Comparison of ENCODE assay signal across 24 cellular contexts in the genomic region with DNA sequence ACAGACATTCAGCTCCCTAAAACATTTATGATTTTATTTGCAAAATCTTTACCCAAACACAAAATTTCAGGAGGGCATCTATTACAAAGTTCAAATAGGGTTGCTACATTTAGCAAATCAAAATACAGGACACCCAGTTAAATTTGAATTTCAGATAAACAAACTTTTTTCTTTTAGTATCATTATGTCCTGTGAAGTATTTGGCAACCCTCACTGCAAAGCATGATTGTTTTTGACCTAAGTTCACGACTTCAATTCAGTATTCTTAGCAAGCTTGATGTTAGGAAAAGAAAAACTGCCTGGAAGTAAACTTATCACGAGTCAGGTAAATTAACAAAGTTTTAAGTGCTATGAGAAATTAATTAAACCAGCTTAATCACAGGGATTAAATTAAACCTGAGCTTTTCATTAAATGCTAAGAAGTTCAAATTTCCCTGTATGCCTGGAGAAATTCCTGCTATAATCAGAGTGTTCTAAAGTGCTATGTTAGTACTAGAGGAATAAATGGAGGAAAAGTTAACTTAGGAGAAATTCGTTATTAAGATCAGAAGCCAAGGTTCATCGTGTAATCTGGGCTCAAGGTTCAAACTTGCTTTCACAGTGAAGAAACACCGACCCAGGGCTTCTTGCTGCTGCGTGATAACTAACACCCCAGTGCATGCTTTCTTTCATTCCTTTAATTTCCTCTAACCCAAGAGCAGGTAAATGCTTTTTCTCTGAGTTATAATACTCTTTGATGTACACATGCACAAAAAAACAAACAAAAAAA.
A peak's percentile ranks its signal among the peaks of the same experiment; 100 is the strongest.
DNase-seq lines count a peak whose midpoint lies in the region; ATAC-seq and TF ChIP-seq lines count a peak whose summit lies in the region.
"Had no signal": no experiment of that assay in that cellular context is flagged by ENCODE, and none has a peak within 500 bp of the region (broad histone marks: within the 10 kb centered on the region; RNA-seq: fewer than 3 reads in every experiment).

No MANE protein-coding gene starts in this region.

- CTCF ChIA-PET in OCI-LY7 (lab: Charles Lee; ENCODE audit: unreplicated experiment) = no interaction called here

- H3K4me3 ChIP-seq in OCI-LY7 (ENCODE audit: low read depth, low read length, poor library complexity, severe bottlenecking) (no peak overlapping the region), hepatocyte (no peak overlapping the region), right lobe of liver (no peak overlapping the region)
- H3K4me3 ChIP-seq: A549, BLaER1, GM12878, GM23338 had no signal

- H3K27ac ChIP-seq in OCI-LY7 (ENCODE audit: low read depth, low read length, poor library complexity, severe bottlenecking) (no peak overlapping the region), hepatocyte (no peak overlapping the region), right lobe of liver (peak overlapping the region in 2 of 3 donors; percentile 62 to 68)
- H3K27ac ChIP-seq: 22Rv1, A549, BLaER1, HL-60 had no signal

- H2AFZ ChIP-seq in OCI-LY7 (ENCODE audit: low read length) (0 out of 2 replicates have a peak overlapping the region, but pooled peaks have one; percentile 39), hepatocyte (no peak overlapping the region)
- H2AFZ ChIP-seq: GM23338 had no signal

- no peak for TF ChIP-seq POLR2A in right lobe of liver (IDR thresholded peaks at IDR 0.05)

- H3K4me3 Mint-ChIP-seq in mesothelial cell of epicardium = no peak overlapping the region
- H3K4me3 Mint-ChIP-seq: CD14-positive monocyte; CD8-positive, alpha-beta T cell; GM23338 had no signal

- WGBS in hepatocyte (ENCODE audit: low lambda C conversion rate, missing lambda C conversion rate) = 67% methylated on average over 6 of the region's 6 CpGs
- WGBS in right lobe of liver (ENCODE audit: insufficient coverage, low coverage, low lambda C conversion rate, missing lambda C conversion rate) = 27% methylated on average over 6 of the region's 6 CpGs

- H3K9me2 ChIP-seq in OCI-LY7 (ENCODE audit: insufficient read depth, low read length) (no peaks in the 10 kb centered on the region), hepatocyte (replicated peaks; ENCODE audit: insufficient read depth) (no peaks in the 10 kb centered on the region)

- DNase-seq in OCI-LY7 (ENCODE audit: low spot score) (no peak), hepatocyte (ENCODE audit: low spot score) (no peak), left colon (no peak), right lobe of liver (no peak), mesothelial cell of epicardium (ENCODE audit: low spot score in 2 of 2, unreplicated experiment in 2 of 2) (no peak), SK-N-DZ (ENCODE audit: low spot score) (no peak), HK-2 (ENCODE audit: unreplicated experiment) (no peak), NCI-H1105 (lab: John Stamatoyannopoulos, UW) (no peak)
- DNase-seq: AML-193; CD8-positive, alpha-beta T cell; COR-L47; DMS 273 treated with DMSO at 0.1 percent for 48 hours; DMS53; DND-41; EL; HCEC 1CT; IMR-90 had no signal

- H4K20me1 ChIP-seq in OCI-LY7 (ENCODE audit: insufficient read depth, low read length) = no peaks in the 10 kb centered on the region
- no peaks in the 10 kb centered on the region for H4K20me1 ChIP-seq in hepatocyte (ENCODE audit: insufficient read depth, poor library complexity, severe bottlenecking)
- H4K20me1 ChIP-seq: BLaER1 had no signal

- H3K79me2 ChIP-seq in OCI-LY7 (ENCODE audit: insufficient read depth, low read depth, low read length) (no peaks in the 10 kb centered on the region), hepatocyte (no peaks in the 10 kb centered on the region)

- H3K4me1 Mint-ChIP-seq in mesothelial cell of epicardium = peaks cover 16% of the 10 kb centered on the region
- H3K4me1 Mint-ChIP-seq: CD14-positive monocyte had no signal

- no peaks in the 10 kb centered on the region for H3K36me3 ChIP-seq in OCI-LY7 (ENCODE audit: insufficient read depth, low read length)
- no peaks in the 10 kb centered on the region for H3K36me3 ChIP-seq in hepatocyte (replicated peaks; ENCODE audit: insufficient read depth, low read depth)
- no peaks in the 10 kb centered on the region for H3K36me3 ChIP-seq in right lobe of liver
- H3K36me3 ChIP-seq: BLaER1 had no signal

- no peaks in the 10 kb centered on the region for H3K9me3 Mint-ChIP-seq in mesothelial cell of epicardium
- H3K9me3 Mint-ChIP-seq: CD8-positive, alpha-beta T cell; GM23338 had no signal

- H3K4me2 ChIP-seq in OCI-LY7 (ENCODE audit: low read length) (no peak overlapping the region), hepatocyte (peak overlapping the region; percentile 5)
- H3K4me2 ChIP-seq: A549, BLaER1, GM23338 had no signal

- H3K27me3 ChIP-seq in hepatocyte (no peaks in the 10 kb centered on the region), right lobe of liver (no peaks in the 10 kb centered on the region)
- H3K27me3 ChIP-seq: BLaER1 had no signal

- POLR2A ChIA-PET in OCI-LY7 (lab: Charles Lee) = interaction anchor here (0.6 to 1.5 kb wide), 6 partner anchors 12 to 267 kb away, joined by 3 to 5 read pairs (median 4); no protein-coding TSS in a partner anchor

- ATAC-seq in left colon (peak; percentile 77), right lobe of liver (peak; percentile 74 to 89 (median 80))
- ATAC-seq: A549; CD8-positive, alpha-beta T cell; GM12878; GM23338 had no signal

- H3K27ac Mint-ChIP-seq in mesothelial cell of epicardium = no peak overlapping the region
- H3K27ac Mint-ChIP-seq: CD14-positive monocyte; CD8-positive, alpha-beta T cell; GM23338 had no signal

- H3K36me3 Mint-ChIP-seq in mesothelial cell of epicardium = no peaks in the 10 kb centered on the region
- H3K36me3 Mint-ChIP-seq: CD14-positive monocyte; CD8-positive, alpha-beta T cell had no signal

- no peaks in the 10 kb centered on the region for H3K27me3 Mint-ChIP-seq in mesothelial cell of epicardium (ENCODE audit: low read depth)

- H3K9me3 ChIP-seq in OCI-LY7 (ENCODE audit: low read length) = no peaks in the 10 kb centered on the region
- H3K9me3 ChIP-seq in hepatocyte (ENCODE audit: low read depth) = no peaks in the 10 kb centered on the region
- no peaks in the 10 kb centered on the region for H3K9me3 ChIP-seq in right lobe of liver
- H3K9me3 ChIP-seq: A549 had no signal

- intact Hi-C loops in OCI-LY7 (cut with micrococcal nuclease; ENCODE audit: unreplicated experiment) = no loop called here
- intact Hi-C loops in left colon (cut with DNase I, micrococcal nuclease) = no loop called here
- intact Hi-C loops in right lobe of liver (cut with DNase I) = no loop called here

- BruUV-seq in OCI-LY7 (replicated peaks; lab: Mats Ljungman, UMichigan) = no TSS peak

- H3K4me1 ChIP-seq in OCI-LY7 (ENCODE audit: insufficient read depth, low read length, poor library complexity, severe bottlenecking) (peaks cover 26% of the 10 kb centered on the region), hepatocyte (ENCODE audit: insufficient read depth) (peaks cover 5% of the 10 kb centered on the region), right lobe of liver (peaks cover 0 to 14% (median 5%) of the 10 kb centered on the region in 4 donors)
- H3K4me1 ChIP-seq: A549 had no signal

- TF ChIP-seq CTCF in OCI-LY7 (conservative IDR thresholded peaks at IDR 0.05; ENCODE audit: low read length) = no peak
- TF ChIP-seq CTCF in hepatocyte (IDR thresholded peaks at IDR 0.05; ENCODE audit: poor library complexity) = no peak
- TF ChIP-seq CTCF in right lobe of liver (IDR thresholded peaks at IDR 0.05) = no peak
- TF ChIP-seq CTCF in mesothelial cell of epicardium (IDR thresholded peaks at IDR 0.05; ENCODE audit: unreplicated experiment) = no peak

Comparison
In these comparisons a context has a peak if more than half of its experiments do, and no peak if none do; other contexts are left out.
1. H3K27ac ChIP-seq: peak in right lobe of liver (2 of 3); none in OCI-LY7 (single experiment) and hepatocyte (single experiment).